In the genomic region with DNA sequence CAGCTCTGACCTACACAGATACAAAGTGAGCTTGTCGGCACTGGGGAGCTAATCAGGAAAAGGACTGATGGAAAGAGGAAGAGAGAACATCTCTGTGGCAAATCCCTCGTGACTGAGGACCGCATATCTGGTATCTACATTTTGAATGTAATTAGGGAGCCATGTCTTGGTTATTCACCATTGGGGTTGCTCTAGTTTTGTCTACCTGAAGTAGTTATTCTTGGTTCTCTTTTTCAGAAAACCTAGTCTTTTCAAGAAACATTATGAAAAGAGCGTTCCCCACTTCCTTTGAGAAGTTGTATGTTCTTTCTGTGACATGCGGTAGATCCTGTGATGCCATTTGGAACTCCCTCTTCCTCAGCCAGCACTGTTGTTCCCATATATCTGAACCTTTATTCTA, we compare ENCODE assay signal across 9 cellular contexts.
A peak's percentile ranks its signal among the peaks of the same experiment; 100 is the strongest.
DNase-seq lines count a peak whose midpoint lies in the region; ATAC-seq and TF ChIP-seq lines count a peak whose summit lies in the region.
"Had no signal": no experiment of that assay in that cellular context is flagged by ENCODE, and none has a peak within 500 bp of the region (broad histone marks: within the 10 kb centered on the region; RNA-seq: fewer than 3 reads in every experiment).

No MANE protein-coding gene starts in this region.

- ATAC-seq in GM18858 (IDR thresholded peaks at IDR 0.05; ENCODE audit: unreplicated experiment) (peak; percentile 84), GM21717 (IDR thresholded peaks at IDR 0.05; ENCODE audit: unreplicated experiment) (peak; percentile 82), HG03575 (IDR thresholded peaks at IDR 0.05; ENCODE audit: extremely low read depth, insufficient number of reproducible peaks, low FRiP score, unreplicated experiment) (peak; percentile 79), lower lobe of right lung (peak in 1 of 2 donors; percentile 32)

- 84% methylated on average over 5 of the region's 5 CpGs for WGBS in prostate gland

- no peak for TF ChIP-seq POLR2A in prostate gland (IDR thresholded peaks at IDR 0.05)

- H3K4me3 ChIP-seq in lower lobe of right lung: no peak overlapping the region
- no peak overlapping the region for H3K4me3 ChIP-seq in prostate gland
- H3K4me3 ChIP-seq: skin epidermis had no signal

- TF ChIP-seq CTCF in lower lobe of right lung (IDR thresholded peaks at IDR 0.05) (no peak), prostate gland (IDR thresholded peaks at IDR 0.05) (no peak)

- H3K27me3 ChIP-seq in lower lobe of right lung (ENCODE audit: low read depth) (no peaks in the 10 kb centered on the region), prostate gland (replicated peaks; ENCODE audit: insufficient read depth) (no peaks in the 10 kb centered on the region)

- H3K36me3 ChIP-seq in lower lobe of right lung (no peaks in the 10 kb centered on the region), prostate gland (no peaks in the 10 kb centered on the region)

- intact Hi-C loops in lower lobe of right lung (cut with DNase I): no loop called here
- intact Hi-C loops in prostate gland (cut with DNase I): no loop called here

- DNase-seq in lower lobe of right lung (no peak), DMS114 treated with DMSO at 0.1 percent for 48 hours (lab: John Stamatoyannopoulos, UW; ENCODE audit: unreplicated experiment) (no peak), glomerular visceral epithelial cell (ENCODE audit: extremely low spot score) (no peak), AG08395 (ENCODE audit: low spot score) (no peak), prostate gland (ENCODE audit: low spot score) (no peak)

- H3K4me1 ChIP-seq in lower lobe of right lung: peaks cover 23% of the 10 kb centered on the region
- peaks cover 3% of the 10 kb centered on the region for H3K4me1 ChIP-seq in prostate gland (replicated peaks)

- no peaks in the 10 kb centered on the region for H3K9me3 ChIP-seq in lower lobe of right lung
- no peaks in the 10 kb centered on the region for H3K9me3 ChIP-seq in prostate gland

- H3K27ac ChIP-seq in lower lobe of right lung (peak overlapping the region; percentile 0), prostate gland (no peak overlapping the region)
